Comparison of ENCODE assay signal across 28 cellular contexts in genomic region chr7:44150966-44151678, GRCh38. TPM values are rescaled to one million over a fixed set of nuclear protein-coding genes. Genes with fewer than 3 reads are reported as not detected.
A peak's percentile ranks its signal among the peaks of the same experiment; 100 is the strongest.
DNase-seq lines count a peak whose midpoint lies in the region; ATAC-seq and TF ChIP-seq lines count a peak whose summit lies in the region.
"Had no signal": no experiment of that assay in that cellular context is flagged by ENCODE, and none has a peak within 500 bp of the region (broad histone marks: within the 10 kb centered on the region; RNA-seq: fewer than 3 reads in every experiment).

No MANE protein-coding gene starts in this region.

- ATAC-seq in omental fat pad (ENCODE audit: low FRiP score) (no peak), lower lobe of right lung (no peak)
- ATAC-seq: activated CD4-positive, alpha-beta T cell treated with anti-CD3 and anti-CD28 coated beads for 36 hours; left cardiac atrium had no signal

- TF ChIP-seq CTCF in omental fat pad (IDR thresholded peaks at IDR 0.05) (no peak), lower lobe of right lung (IDR thresholded peaks at IDR 0.05) (no peak)

- no peak overlapping the region for H3K27ac ChIP-seq in lower lobe of right lung
- H3K27ac ChIP-seq: esophagus squamous epithelium, SK-N-MC, stomach, thyroid gland had no signal

- intact Hi-C loops in lower lobe of right lung (cut with DNase I) = no loop called here

- in situ Hi-C loops in KBM-7 (cut with MboI; ENCODE audit: low pct_unique_long_range_greater_than_20kb, low sequenced_read_pairs) = no loop called here

- H3K36me3 ChIP-seq in lower lobe of right lung = no peaks in the 10 kb centered on the region
- H3K36me3 ChIP-seq: esophagus squamous epithelium, stomach, thyroid gland had no signal

- H3K9me3 ChIP-seq in lower lobe of right lung = no peaks in the 10 kb centered on the region
- H3K9me3 ChIP-seq: esophagus squamous epithelium, stomach, thyroid gland had no signal

- no peak overlapping the region for H3K4me3 ChIP-seq in lower lobe of right lung
- H3K4me3 ChIP-seq: esophagus squamous epithelium, SK-N-MC, stomach, thyroid gland had no signal

- peaks cover 13% of the 10 kb centered on the region for H3K27me3 ChIP-seq in lower lobe of right lung (ENCODE audit: low read depth)
- H3K27me3 ChIP-seq: thyroid gland had no signal

- DNase-seq in DMS 273 treated with DMSO at 0.1 percent for 48 hours (lab: John Stamatoyannopoulos, UW) = peak; percentile 80
- DNase-seq in NCI-H446 treated with DMSO at 0.1 percent for 48 hours (lab: John Stamatoyannopoulos, UW) = peak; percentile 27
- peak; percentile 36 for DNase-seq in ecto neural progenitor cell (ENCODE audit: low spot score)
- peak; percentile 4 for DNase-seq in omental fat pad (ENCODE audit: low spot score)
- no peak for DNase-seq in lower lobe of right lung
- no peak for DNase-seq in KBM-7
- DNase-seq in NCI-H187 treated with DMSO at 0.1 percent for 48 hours (lab: John Stamatoyannopoulos, UW) = no peak
- DNase-seq: ACHN; activated CD4-positive, alpha-beta T cell treated with anti-CD3 and anti-CD28 coated beads for 36 hours; activated naive CD4-positive, alpha-beta T cell treated with anti-CD3 and anti-CD28 coated beads for 36 hours; activated T-cell treated with anti-CD3 and anti-CD28 coated beads, Interleukin-2, amount 50 U/mL, for 24 hours; cortex of kidney; esophagus squamous epithelium; foreskin melanocyte; HCEC 1CT; hippocampal formation; KG1; left cardiac atrium; mesenchymal stem cell; NCI-H1417; NCI-H2081; NCI-H226; OCI-M1; stomach; thyroid gland had no signal

- peaks cover 8% of the 10 kb centered on the region for H3K4me1 ChIP-seq in lower lobe of right lung

RNA-seq across cellular contexts. Expression of gene MYL7, which starts 10.0 kb away (rescaled TPM):
- total RNA-seq in omental fat pad = not detected
- total RNA-seq in lower lobe of right lung = 1.6 TPM
- total RNA-seq: activated CD4-positive, alpha-beta T cell treated with anti-CD3 and anti-CD28 coated beads for 36 hours; activated naive CD4-positive, alpha-beta T cell treated with anti-CD3 and anti-CD28 coated beads for 36 hours; esophagus squamous epithelium; myocyte; stomach; T-helper 2 cell treated with Interferon-gamma antibody and Interleukin-4, amounts not matched to agents 100 ng/mL and 5 ng/mL, for 36 hours; thyroid gland had no signal

RNA-seq across cellular contexts. Expression of gene POLD2, which starts 27.8 kb away (rescaled TPM):
- total RNA-seq in omental fat pad (10 to 100 TPM; 41.9 to 71.3 (median 44.2) TPM), lower lobe of right lung (48.3 TPM)

RNA-seq across cellular contexts. Expression of gene GCK, which starts 38.1 kb away (rescaled TPM):
- total RNA-seq in omental fat pad = 1 to 10 TPM in 2 of 4 donors, under 1 TPM in 2; 0.38 to 3.9 (median 1.1) TPM
- 0.47 TPM for total RNA-seq in lower lobe of right lung

RNA-seq across cellular contexts. Expression of gene AEBP1, which starts 47.0 kb away (rescaled TPM):
- 100 to 1,000 TPM in 3 of 4 donors, 10 to 100 TPM in 1; 64.9 to 209 (median 163) TPM for total RNA-seq in omental fat pad
- total RNA-seq in lower lobe of right lung = 82.5 TPM

RNA-seq across cellular contexts. Expression of gene YKT6, which starts 49.7 kb away (rescaled TPM):
- total RNA-seq in omental fat pad (10 to 100 TPM; 48.3 to 75.8 (median 54.4) TPM), lower lobe of right lung (58.7 TPM)

Comparison
In these comparisons a context has a peak if more than half of its experiments do, and no peak if none do; other contexts are left out.
1. DNase-seq: peak in DMS 273 treated with DMSO at 0.1 percent for 48 hours (single experiment), NCI-H446 treated with DMSO at 0.1 percent for 48 hours (single experiment), ecto neural progenitor cell (single experiment) and omental fat pad (single experiment); none in lower lobe of right lung (single experiment), KBM-7 (single experiment) and NCI-H187 treated with DMSO at 0.1 percent for 48 hours (single experiment).